21 cellular contexts compared by ENCODE assay signal in genomic region chr3:71450162-71450561, GRCh38.
DNase-seq lines count a peak whose midpoint lies in the region; ATAC-seq lines count a peak whose summit lies in the region.
"Had no signal": no experiment of that assay in that cellular context is flagged by ENCODE, and none has a peak within 500 bp of the region (broad histone marks: within the 10 kb centered on the region; RNA-seq: fewer than 3 reads in every experiment).

No MANE protein-coding gene starts in this region.

- ATAC-seq in T-helper 17 cell (no peak), left colon (peak; percentile 86), HG02970 (IDR thresholded peaks at IDR 0.05; ENCODE audit: low FRiP score, unreplicated experiment) (no peak), GM18867 (IDR thresholded peaks at IDR 0.05; ENCODE audit: unreplicated experiment) (no peak)
- ATAC-seq: foreskin keratinocyte, right cardiac atrium had no signal

- peaks cover 98% of the 10 kb centered on the region for H3K4me1 Mint-ChIP-seq in activated naive CD4-positive, alpha-beta T cell treated with anti-CD3 and anti-CD28 coated beads, Interleukin-2, amount 50 U/mL, for 24 hours
- peaks cover 66% of the 10 kb centered on the region for H3K4me1 Mint-ChIP-seq in T-helper 17 cell

- no peaks in the 10 kb centered on the region for H3K9me3 Mint-ChIP-seq in activated naive CD4-positive, alpha-beta T cell treated with anti-CD3 and anti-CD28 coated beads, Interleukin-2, amount 50 U/mL, for 24 hours
- H3K9me3 Mint-ChIP-seq: activated T-helper 1 cell treated with anti-CD3 and anti-CD28 coated beads, Interleukin-12 subunit alpha, Interleukin-12 subunit beta, Interleukin-2, Interleukin-4 antibody, amounts not matched to agents 30 ng/mL and 10 ng/mL and 1 ng/mL, durations not matched to agents 14 hours and 24 hours and 36 hours; IgD-negative memory B cell had no signal

- H3K27ac Mint-ChIP-seq in activated naive CD4-positive, alpha-beta T cell treated with anti-CD3 and anti-CD28 coated beads, Interleukin-2, amount 50 U/mL, for 24 hours, result peak overlapping the region; percentile 88
- H3K27ac Mint-ChIP-seq in T-helper 17 cell, result peak overlapping the region; percentile 95
- H3K27ac Mint-ChIP-seq: activated T-helper 1 cell treated with anti-CD3 and anti-CD28 coated beads, Interleukin-12 subunit alpha, Interleukin-12 subunit beta, Interleukin-2, Interleukin-4 antibody, amounts not matched to agents 30 ng/mL and 10 ng/mL and 1 ng/mL, durations not matched to agents 14 hours and 24 hours and 36 hours; IgD-negative memory B cell had no signal

- peaks cover 2% of the 10 kb centered on the region for H3K36me3 Mint-ChIP-seq in activated naive CD4-positive, alpha-beta T cell treated with anti-CD3 and anti-CD28 coated beads, Interleukin-2, amount 50 U/mL, for 24 hours
- peaks cover 5% of the 10 kb centered on the region for H3K36me3 Mint-ChIP-seq in T-helper 17 cell (ENCODE audit: low read depth)
- H3K36me3 Mint-ChIP-seq: IgD-negative memory B cell had no signal

- H3K4me3 Mint-ChIP-seq in activated naive CD4-positive, alpha-beta T cell treated with anti-CD3 and anti-CD28 coated beads, Interleukin-2, amount 50 U/mL, for 24 hours, result peak overlapping the region; percentile 68
- H3K4me3 Mint-ChIP-seq in T-helper 17 cell, result peak overlapping the region; percentile 21
- H3K4me3 Mint-ChIP-seq: activated T-helper 1 cell treated with anti-CD3 and anti-CD28 coated beads, Interleukin-12 subunit alpha, Interleukin-12 subunit beta, Interleukin-2, Interleukin-4 antibody, amounts not matched to agents 30 ng/mL and 10 ng/mL and 1 ng/mL, durations not matched to agents 14 hours and 24 hours and 36 hours had no signal

- H3K27me3 Mint-ChIP-seq in activated naive CD4-positive, alpha-beta T cell treated with anti-CD3 and anti-CD28 coated beads, Interleukin-2, amount 50 U/mL, for 24 hours, result no peaks in the 10 kb centered on the region
- H3K27me3 Mint-ChIP-seq in T-helper 17 cell, result no peaks in the 10 kb centered on the region
- H3K27me3 Mint-ChIP-seq: IgD-negative memory B cell had no signal

- intact Hi-C loops in left colon (cut with DNase I, micrococcal nuclease), result no loop called here

- DNase-seq in activated naive CD4-positive, alpha-beta T cell treated with anti-CD3 and anti-CD28 coated beads, Interleukin-2, amount 50 U/mL, for 16 hours, result no peak
- DNase-seq in T-helper 17 cell, result no peak
- DNase-seq in left colon, result no peak
- DNase-seq in SHP77 treated with DMSO at 0.1 percent for 48 hours (lab: John Stamatoyannopoulos, UW), result no peak
- DNase-seq in NCI-H82 (lab: John Stamatoyannopoulos, UW), result no peak
- DNase-seq: anterior cingulate cortex; central memory CD4-positive, alpha-beta T cell; DMS79; effector CD4-positive, alpha-beta T cell; erythroblast; foreskin keratinocyte; hippocampal formation; MG63; NCI-H146; right cardiac atrium; Right ventricle myocardium superior had no signal

- H3K9me3 ChIP-seq in T-helper 17 cell (ENCODE audit: control insufficient read depth, low read length, poor library complexity, severe bottlenecking), result no peaks in the 10 kb centered on the region
- H3K9me3 ChIP-seq: MG63 had no signal
